In the genomic region with DNA sequence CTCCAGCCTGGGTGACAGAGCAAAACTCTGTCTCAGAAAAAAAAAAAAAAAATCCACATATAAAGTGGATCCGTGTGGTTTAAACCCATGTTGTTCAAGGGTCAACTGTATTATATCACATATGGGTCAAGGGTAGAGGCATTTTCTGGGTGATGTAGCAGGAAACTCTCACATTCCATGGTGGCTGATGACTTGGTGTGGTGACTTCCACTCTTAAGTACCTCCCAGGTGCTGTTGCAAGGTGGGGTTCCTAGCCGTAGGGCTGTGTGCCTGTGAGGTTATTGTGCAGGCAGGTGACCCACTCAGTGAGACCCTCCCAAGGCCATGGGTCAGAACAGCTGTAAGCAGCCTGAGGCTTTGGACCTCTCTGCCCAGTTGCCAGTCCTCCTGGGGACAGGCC, we compare ENCODE assay signal across 18 cellular contexts.
"Had no signal": no experiment of that assay in that cellular context is flagged by ENCODE, and none has a peak within 500 bp of the region (broad histone marks: within the 10 kb centered on the region; RNA-seq: fewer than 3 reads in every experiment).

No MANE protein-coding gene starts in this region.

- DNase-seq: activated CD4-positive, alpha-beta T cell treated with anti-CD3 and anti-CD28 coated beads, Interleukin-2, amount 50 U/mL, for 4 hours; activated CD4-positive, CD25-positive, alpha-beta regulatory T cell treated with anti-CD3 and anti-CD28 coated beads, Interleukin-2, amount 50 U/mL, for 72 hours; activated CD8-positive, alpha-beta memory T cell treated with anti-CD3 and anti-CD28 coated beads, Interleukin-2, amount 50 U/mL, for 48 hours; activated gamma-delta T cell; activated T-cell treated with anti-CD3 and anti-CD28 coated beads, Interleukin-2, amount 50 U/mL, for 72 hours; aorta; foreskin melanocyte; occipital lobe; right cardiac atrium; stimulated activated CD4-positive, alpha-beta T cell treated with anti-CD3 and anti-CD28 coated beads, Interleukin-4, amount 100 ng/mL, for 4 hours; stimulated activated CD8-positive, alpha-beta memory T cell treated with anti-CD3 and anti-CD28 coated beads, Interleukin-4, amount 100 ng/mL, for 48 hours; stimulated activated naive CD8-positive, alpha-beta T cell treated with anti-CD3 and anti-CD28 coated beads, Interleukin-15, Interleukin-2, amounts not matched to agents 100 U/mL and 50 U/mL, for 24 hours; T1000; trophoblast cell had no signal

- H3K27ac Mint-ChIP-seq: activated T-cell treated with anti-CD3 and anti-CD28 coated beads, Interleukin-2, amount 50 U/mL, for 72 hours; nephron had no signal

- H3K9me3 Mint-ChIP-seq: activated T-cell treated with anti-CD3 and anti-CD28 coated beads, Interleukin-2, amount 50 U/mL, for 72 hours had no signal

- ATAC-seq: activated T-cell treated with anti-CD3 and anti-CD28 coated beads, Interleukin-2, amount 50 U/mL, for 72 hours; right cardiac atrium; stimulated activated naive CD8-positive, alpha-beta T cell treated with anti-CD3 and anti-CD28 coated beads, Interleukin-15, Interleukin-2, amounts not matched to agents 100 U/mL and 50 U/mL, for 24 hours had no signal

- H3K36me3 ChIP-seq: prostate gland had no signal

- H3K4me3 Mint-ChIP-seq: nephron had no signal

- H3K4me1 ChIP-seq: prostate gland had no signal

- H3K4me3 ChIP-seq: prostate gland, skin epidermis had no signal

- H3K9me3 ChIP-seq: prostate gland had no signal

- H3K27ac ChIP-seq: epithelial cell of prostate, prostate gland had no signal
